In genomic region chr3:67646586-67647234, GRCh38 we compare ENCODE assay signal across 17 cellular contexts. TPM values are rescaled to one million over a fixed set of nuclear protein-coding genes. Genes with fewer than 3 reads are reported as not detected.
DNase-seq lines count a peak whose midpoint lies in the region; ATAC-seq, FAIRE-seq and TF ChIP-seq lines count a peak whose summit lies in the region.
"Had no signal": no experiment of that assay in that cellular context is flagged by ENCODE, and none has a peak within 500 bp of the region (broad histone marks: within the 10 kb centered on the region; RNA-seq: fewer than 3 reads in every experiment).

No MANE protein-coding gene starts in this region.

- H3K9me3 ChIP-seq in A549: no peaks in the 10 kb centered on the region
- H3K9me3 ChIP-seq in HCT116 (ENCODE audit: control insufficient read depth in 1 of 2, insufficient read depth in 1 of 2, low read depth in 1 of 2, low read length in 2 of 2): no peaks in the 10 kb centered on the region
- H3K9me3 ChIP-seq: ovary, transverse colon had no signal

- H3K27ac ChIP-seq in A549 (peak overlapping the region; percentile 99 to 100), HCT116 (ENCODE audit: low read depth, low read length) (no peak overlapping the region; the same call in 1 of the 2 replicates)
- H3K27ac ChIP-seq: ovary, RWPE1 had no signal

- H3K4me1 ChIP-seq in A549 (peaks cover 71% of the 10 kb centered on the region), HCT116 (ENCODE audit: control insufficient read depth in 1 of 2, insufficient read depth in 2 of 2, low read length in 2 of 2) (peaks cover 18 to 31% of the 10 kb centered on the region in 2 experiments)

- H3K9me2 ChIP-seq in HCT116 (ENCODE audit: insufficient read depth): no peaks in the 10 kb centered on the region

- H3K36me3 ChIP-seq in HCT116 (ENCODE audit: control insufficient read depth in 1 of 2, insufficient read depth in 2 of 2, low read length in 2 of 2): no peaks in the 10 kb centered on the region
- H3K36me3 ChIP-seq: ovary, transverse colon had no signal

- H3K79me2 ChIP-seq in HCT116 (ENCODE audit: insufficient read depth, low read length): peaks cover 48% of the 10 kb centered on the region

- TF ChIP-seq CTCF in A549 (IDR thresholded peaks at IDR 0.05): no peak
- TF ChIP-seq CTCF in HCT116 (IDR thresholded peaks at IDR 0.05 in 2 of 3, conservative IDR thresholded peaks at IDR 0.05 in 1 of 3; ENCODE audit: borderline replicate concordance in 1 of 3, insufficient read depth in 1 of 3, low read depth in 2 of 3, low read length in 2 of 3): no peak

- peak; percentile 40 to 79 for DNase-seq in A549 (ENCODE audit: low read depth in 1 of 2, low spot score in 1 of 2)
- DNase-seq in HCT116 (ENCODE audit: low read depth, low spot score): no peak
- DNase-seq in amniotic epithelial cell (ENCODE audit: low read depth): peak; percentile 71
- DNase-seq in iris pigment epithelial cell (ENCODE audit: low read depth): peak; percentile 68
- DNase-seq in cerebellum (ENCODE audit: low spot score): no peak
- DNase-seq in DMS153 (lab: John Stamatoyannopoulos, UW): no peak
- DNase-seq: activated CD4-positive, alpha-beta T cell treated with anti-CD3 and anti-CD28 coated beads, Interleukin-2, amount 50 U/mL, for 4 hours; anterior cingulate cortex; mesendoderm; NCI-H1694; NCI-H524 treated with DMSO at 0.1 percent for 48 hours; ovary; T-helper 9 cell had no signal

- POLR2A ChIA-PET in A549 (lab: Yijun Ruan, JAX): interaction anchor here (3.1 kb wide), 1 partner anchor 11 kb away, joined by 11 read pairs; no protein-coding TSS in a partner anchor
- POLR2A ChIA-PET in HCT116 (lab: Charles Lee): no interaction called here

- no peak for FAIRE-seq in A549 (lab: Jason Lieb, UNC)

- ATAC-seq in A549: peak; percentile 59 to 68
- ATAC-seq in HCT116: no peak
- ATAC-seq in GM19397 (IDR thresholded peaks at IDR 0.05; ENCODE audit: unreplicated experiment): no peak
- no peak for ATAC-seq in HG03354 (IDR thresholded peaks at IDR 0.05; ENCODE audit: poor library complexity, severe bottlenecking, unreplicated experiment)

- H3K27me3 ChIP-seq in HCT116 (ENCODE audit: insufficient read depth, low read length): no peaks in the 10 kb centered on the region
- H3K27me3 ChIP-seq: ovary, transverse colon had no signal

- WGBS in A549 (ENCODE audit: missing lambda C conversion rate): 2% methylated on average over 8 of the region's 8 CpGs

- H4K20me1 ChIP-seq in HCT116 (ENCODE audit: insufficient read depth): no peaks in the 10 kb centered on the region

- H3K4me3 ChIP-seq in A549 (peak overlapping the region; percentile 27; the same call in 1 of the 3 replicates), HCT116 (replicated peaks in 1 of 2; ENCODE audit: low read depth in 1 of 2, low read length in 2 of 2) (no peak overlapping the region)
- H3K4me3 ChIP-seq: ovary, transverse colon had no signal

- H3K4me2 ChIP-seq in A549 (peak overlapping the region; percentile 89), HCT116 (ENCODE audit: low read length) (peak overlapping the region; percentile 52)

- H3K9ac ChIP-seq in HCT116 (ENCODE audit: low read length): no peak overlapping the region

- RAD21 ChIA-PET in HCT116 (lab: Charles Lee; ENCODE audit: low non-redundant PET in 1 of 2, low total read pairs in 2 of 2, uncharacterized antibody in 2 of 2, unreplicated experiment in 2 of 2): no interaction called here

- TF ChIP-seq POLR2A in A549 (IDR thresholded peaks at IDR 0.05; ENCODE audit: low read length): no peak
- TF ChIP-seq POLR2A in HCT116 (IDR thresholded peaks at IDR 0.05; ENCODE audit: borderline replicate concordance, extremely low read depth, insufficient read depth, insufficient read length): no peak

- CTCF ChIA-PET in A549 (lab: Yijun Ruan, JAX) (interaction anchor here (1.5 kb wide), 1 partner anchor 42 kb away, joined by 4 read pairs; no protein-coding TSS in a partner anchor), HCT116 (lab: Charles Lee) (no interaction called here)

- intact Hi-C loops in HCT116 (cut with micrococcal nuclease): no loop called here

- TF ChIP-seq RAD21 in A549 (conservative IDR thresholded peaks at IDR 0.05 in 1 of 2, IDR thresholded peaks at IDR 0.05 in 1 of 2): no peak
- TF ChIP-seq RAD21 in HCT116 (IDR thresholded peaks at IDR 0.05; ENCODE audit: low read depth): no peak

- BruUV-seq in HCT116 (replicated peaks; lab: Mats Ljungman, UMichigan): no TSS peak

- TF ChIP-seq EP300 in A549 (IDR thresholded peaks at IDR 0.05): no peak

- H2AFZ ChIP-seq in HCT116 (ENCODE audit: low read depth, low read length, poor library complexity, severe bottlenecking): no peak overlapping the region

TF ChIP-seq in A549, 52 proteins besides CTCF, POLR2A, EP300 and RAD21:
- TF ChIP-seq FOSB (CRISPR knock-in tag; IDR thresholded peaks at IDR 0.05) (0 out of 2 replicates have a peak, but pooled peaks have one; percentile 27), FOSL2 (IDR thresholded peaks at IDR 0.05) (peak; percentile 39; the same call in 1 of the 2 replicates), FOSL2 (CRISPR knock-in tag; IDR thresholded peaks at IDR 0.05) (peak; percentile 67), NPAS2 (CRISPR knock-in tag; IDR thresholded peaks at IDR 0.05; ENCODE audit: borderline replicate concordance) (no peak)

TF ChIP-seq in HCT116, 20 proteins besides CTCF, POLR2A, EP300 and RAD21 (continues in another document):
- TF ChIP-seq ELF1 (IDR thresholded peaks at IDR 0.05; ENCODE audit: borderline replicate concordance, low read depth) (no peak), CBX3 (IDR thresholded peaks at IDR 0.05; ENCODE audit: low read depth) (no peak), POLR2AphosphoS5 (IDR thresholded peaks at IDR 0.05; ENCODE audit: low read depth, low read length) (no peak), FOSL1 (IDR thresholded peaks at IDR 0.05; ENCODE audit: low read depth) (no peak), YY1 (IDR thresholded peaks at IDR 0.05; ENCODE audit: extremely low read depth, insufficient replicate concordance, low read depth, low read length) (no peak), JUND (IDR thresholded peaks at IDR 0.05) (no peak), SRF (IDR thresholded peaks at IDR 0.05; ENCODE audit: low read depth) (no peak), CEBPB (IDR thresholded peaks at IDR 0.05; ENCODE audit: low read depth) (no peak), EZH2 (IDR thresholded peaks at IDR 0.05) (no peak), SIN3A (IDR thresholded peaks at IDR 0.05; ENCODE audit: low read depth) (no peak), MAX (IDR thresholded peaks at IDR 0.05) (no peak), EGR1 (IDR thresholded peaks at IDR 0.05; ENCODE audit: low read depth) (no peak), TCF7L2 (IDR thresholded peaks at IDR 0.05; ENCODE audit: borderline replicate concordance, extremely low read depth, insufficient read depth, insufficient read length) (no peak), ZBTB33 (IDR thresholded peaks at IDR 0.05; ENCODE audit: extremely low read depth, insufficient replicate concordance, low read length) (no peak), REST (IDR thresholded peaks at IDR 0.05; ENCODE audit: low read depth) (no peak)

RNA-seq across cellular contexts. Expression of gene SUCLG2, which starts 7.7 kb away (rescaled TPM):
- 37.6 and 61.3 TPM in 2 replicates for polyA plus RNA-seq in A549 (2011; rRNA removed)
- polyA plus RNA-seq in A549 (2012; cell fraction: cytosol; rRNA removed): 13.2 and 14.7 TPM in 2 replicates
- 5.8 and 8.0 TPM in 2 replicates for polyA plus RNA-seq in A549 (2012; cell fraction: nucleus; rRNA removed)
- polyA plus RNA-seq in A549 (2017; fragmentation: RNase III; extraction: RNeasy Plus Mini Kit Qiagen cat#74134 plus additional on column Dnase treatment): 39.8 to 42.4 TPM (median 42.2 TPM) in 3 replicates
- polyA minus RNA-seq in A549 (2011; rRNA and poly(A)+ RNA removed): 15.1 and 15.2 TPM in 2 replicates
- 49.2 TPM for total RNA-seq in HCT116 (2021; ENCODE audit: unreplicated experiment)
- 23.9 and 32.5 TPM in 2 replicates for polyA plus RNA-seq in HCT116 (2012)
- 13.1 TPM for total RNA-seq in cerebellum

Comparison
In these comparisons a context has a peak if more than half of its experiments do, and no peak if none do; other contexts are left out.
1. ATAC-seq: peak in A549 (2 of 2); none in HCT116 (single experiment), GM19397 (single experiment) and HG03354 (single experiment).
2. DNase-seq: peak in A549 (2 of 2), amniotic epithelial cell (single experiment) and iris pigment epithelial cell (single experiment); none in HCT116 (single experiment), cerebellum (single experiment) and DMS153 (single experiment).